In genomic region chr15:59322056-59322755, GRCh38 we compare ENCODE assay signal across 22 cellular contexts. TPM values are rescaled to one million over a fixed set of nuclear protein-coding genes. Genes with fewer than 3 reads are reported as not detected.
DNase-seq lines count a peak whose midpoint lies in the region; ATAC-seq and TF ChIP-seq lines count a peak whose summit lies in the region.
"Had no signal": no experiment of that assay in that cellular context is flagged by ENCODE, and none has a peak within 500 bp of the region (broad histone marks: within the 10 kb centered on the region; RNA-seq: fewer than 3 reads in every experiment).

No MANE protein-coding gene starts in this region.

- H3K4me1 ChIP-seq in KMS-11 (ENCODE audit: low read depth, poor library complexity, severe bottlenecking): peaks cover 20% of the 10 kb centered on the region
- H3K4me1 ChIP-seq in smooth muscle cell (ENCODE audit: low read depth): no peaks in the 10 kb centered on the region

- no peaks in the 10 kb centered on the region for H4K20me1 ChIP-seq in KMS-11 (ENCODE audit: insufficient read depth)
- H4K20me1 ChIP-seq in smooth muscle cell (ENCODE audit: low read depth): peaks cover 71% of the 10 kb centered on the region

- H3K4me3 Mint-ChIP-seq in activated naive CD8-positive, alpha-beta T cell treated with anti-CD3 and anti-CD28 coated beads, Interleukin-2, amount 10 ng/mL, durations not matched to agents 7 days and 5 days: peak overlapping the region; percentile 28
- H3K4me3 Mint-ChIP-seq in activated naive CD8-positive, alpha-beta T cell treated with anti-CD3 and anti-CD28 coated beads for 36 hours: no peak overlapping the region
- no peak overlapping the region for H3K4me3 Mint-ChIP-seq in activated naive CD8-positive, alpha-beta T cell treated with anti-CD3 and anti-CD28 coated beads, Interleukin-2, amount 50 U/mL, for 24 hours
- H3K4me3 Mint-ChIP-seq in immature natural killer cell: no peak overlapping the region

- H3K4me1 Mint-ChIP-seq in activated naive CD8-positive, alpha-beta T cell treated with anti-CD3 and anti-CD28 coated beads, Interleukin-2, amount 10 ng/mL, durations not matched to agents 7 days and 5 days: peaks cover 19% of the 10 kb centered on the region
- H3K4me1 Mint-ChIP-seq in activated naive CD8-positive, alpha-beta T cell treated with anti-CD3 and anti-CD28 coated beads for 36 hours: peaks cover 7% of the 10 kb centered on the region
- peaks cover 12% of the 10 kb centered on the region for H3K4me1 Mint-ChIP-seq in activated naive CD8-positive, alpha-beta T cell treated with anti-CD3 and anti-CD28 coated beads, Interleukin-2, amount 50 U/mL, for 24 hours
- peaks cover 28 to 47% of the 10 kb centered on the region in 2 donors for H3K4me1 Mint-ChIP-seq in immature natural killer cell

- H3K4me2 ChIP-seq in KMS-11 (peak overlapping the region; percentile 72), smooth muscle cell (no peak overlapping the region)

- H3K36me3 Mint-ChIP-seq in activated naive CD8-positive, alpha-beta T cell treated with anti-CD3 and anti-CD28 coated beads, Interleukin-2, amount 10 ng/mL, durations not matched to agents 7 days and 5 days: peaks cover 27% of the 10 kb centered on the region
- peaks cover 6% of the 10 kb centered on the region for H3K36me3 Mint-ChIP-seq in activated naive CD8-positive, alpha-beta T cell treated with anti-CD3 and anti-CD28 coated beads for 36 hours
- H3K36me3 Mint-ChIP-seq in activated naive CD8-positive, alpha-beta T cell treated with anti-CD3 and anti-CD28 coated beads, Interleukin-2, amount 50 U/mL, for 24 hours (ENCODE audit: low read depth): peaks cover 2% of the 10 kb centered on the region
- no peaks in the 10 kb centered on the region for H3K36me3 Mint-ChIP-seq in immature natural killer cell

- ATAC-seq in activated naive CD8-positive, alpha-beta T cell treated with anti-CD3 and anti-CD28 coated beads, Interleukin-2, amount 10 ng/mL, durations not matched to agents 7 days and 5 days (ENCODE audit: low read depth): peak; percentile 67
- ATAC-seq in activated naive CD8-positive, alpha-beta T cell treated with anti-CD3 and anti-CD28 coated beads, Interleukin-2, amount 50 U/mL, for 24 hours: no peak
- ATAC-seq in HG03108 (IDR thresholded peaks at IDR 0.05; ENCODE audit: unreplicated experiment): no peak

- H3K79me2 ChIP-seq in KMS-11 (ENCODE audit: insufficient read depth, low read depth) (no peaks in the 10 kb centered on the region), smooth muscle cell (ENCODE audit: low read depth) (peaks cover 52% of the 10 kb centered on the region)

- DNase-seq in activated naive CD8-positive, alpha-beta T cell treated with anti-CD3 and anti-CD28 coated beads, Interleukin-2, amount 10 ng/mL, durations not matched to agents 7 days and 5 days: no peak
- no peak for DNase-seq in activated naive CD8-positive, alpha-beta T cell treated with anti-CD3 and anti-CD28 coated beads for 36 hours
- no peak for DNase-seq in activated naive CD8-positive, alpha-beta T cell treated with anti-CD3 and anti-CD28 coated beads, Interleukin-2, amount 50 U/mL, for 24 hours
- DNase-seq in immature natural killer cell (no peak), NCI-H748 treated with DMSO at 0.1 percent for 48 hours (lab: John Stamatoyannopoulos, UW) (no peak), smooth muscle cell (lab: John Stamatoyannopoulos, UW; ENCODE audit: unreplicated experiment) (no peak)
- DNase-seq: anterior cingulate cortex; cerebellar nuclear complex; effector memory CD4-positive, alpha-beta T cell; head of caudate nucleus; KG1; midbrain; NCI-H1092; NCI-H2107; NCI-H82; retina; stimulated activated naive CD4-positive, alpha-beta T cell; SW 1271 had no signal

- no peaks in the 10 kb centered on the region for H3F3A ChIP-seq in smooth muscle cell (ENCODE audit: low read depth)

- peaks cover 11% of the 10 kb centered on the region for H3K9me3 Mint-ChIP-seq in activated naive CD8-positive, alpha-beta T cell treated with anti-CD3 and anti-CD28 coated beads, Interleukin-2, amount 10 ng/mL, durations not matched to agents 7 days and 5 days
- peaks cover 4% of the 10 kb centered on the region for H3K9me3 Mint-ChIP-seq in activated naive CD8-positive, alpha-beta T cell treated with anti-CD3 and anti-CD28 coated beads for 36 hours
- H3K9me3 Mint-ChIP-seq in activated naive CD8-positive, alpha-beta T cell treated with anti-CD3 and anti-CD28 coated beads, Interleukin-2, amount 50 U/mL, for 24 hours: peaks cover 11% of the 10 kb centered on the region
- H3K9me3 Mint-ChIP-seq in immature natural killer cell: peaks cover 0 to 4% (median 0%) of the 10 kb centered on the region in 6 donors

- no peak overlapping the region for H3K4me3 ChIP-seq in KMS-11 (IDR thresholded peaks at IDR 0.05; ENCODE audit: insufficient read depth, low read depth, low read length)
- H3K4me3 ChIP-seq in smooth muscle cell: no peak overlapping the region

- POLR2A ChIA-PET in activated naive CD8-positive, alpha-beta T cell treated with anti-CD3 and anti-CD28 coated beads, Interleukin-2, amount 10 ng/mL, durations not matched to agents 7 days and 5 days (lab: Charles Lee): no interaction called here

- H3K9ac ChIP-seq in KMS-11: no peak overlapping the region
- no peak overlapping the region for H3K9ac ChIP-seq in smooth muscle cell (ENCODE audit: low read depth)

- H3K9me3 ChIP-seq in smooth muscle cell (replicated peaks; ENCODE audit: low read depth): no peaks in the 10 kb centered on the region
- H3K9me3 ChIP-seq: upper lobe of left lung had no signal

- 98% methylated on average over 2 of the region's 2 CpGs for WGBS in smooth muscle cell (ENCODE audit: low lambda C conversion rate)

- peak overlapping the region; percentile 73 for H3K27ac Mint-ChIP-seq in activated naive CD8-positive, alpha-beta T cell treated with anti-CD3 and anti-CD28 coated beads, Interleukin-2, amount 10 ng/mL, durations not matched to agents 7 days and 5 days
- no peak overlapping the region for H3K27ac Mint-ChIP-seq in activated naive CD8-positive, alpha-beta T cell treated with anti-CD3 and anti-CD28 coated beads for 36 hours
- H3K27ac Mint-ChIP-seq in activated naive CD8-positive, alpha-beta T cell treated with anti-CD3 and anti-CD28 coated beads, Interleukin-2, amount 50 U/mL, for 24 hours: peak overlapping the region; percentile 35
- H3K27ac Mint-ChIP-seq in immature natural killer cell: peak overlapping the region in 2 of 6 donors; percentile 16 to 49

- peaks cover 13% of the 10 kb centered on the region for H3K27me3 Mint-ChIP-seq in activated naive CD8-positive, alpha-beta T cell treated with anti-CD3 and anti-CD28 coated beads, Interleukin-2, amount 10 ng/mL, durations not matched to agents 7 days and 5 days
- H3K27me3 Mint-ChIP-seq in activated naive CD8-positive, alpha-beta T cell treated with anti-CD3 and anti-CD28 coated beads for 36 hours: no peaks in the 10 kb centered on the region
- H3K27me3 Mint-ChIP-seq in activated naive CD8-positive, alpha-beta T cell treated with anti-CD3 and anti-CD28 coated beads, Interleukin-2, amount 50 U/mL, for 24 hours: no peaks in the 10 kb centered on the region
- H3K27me3 Mint-ChIP-seq in immature natural killer cell (ENCODE audit: low read depth in 3 of 3): peaks cover 1 to 7% (median 4%) of the 10 kb centered on the region in 3 donors

- H3K27ac ChIP-seq in KMS-11 (peak overlapping the region; percentile 41; the same call in 1 of the 2 replicates), smooth muscle cell (ENCODE audit: low read depth) (no peak overlapping the region)
- H3K27ac ChIP-seq: upper lobe of left lung, VCaP had no signal

- no peak for TF ChIP-seq CTCF in KMS-11 (conservative IDR thresholded peaks at IDR 0.05; ENCODE audit: low read depth, low read length)
- no peak for TF ChIP-seq CTCF in smooth muscle cell (IDR thresholded peaks at IDR 0.05; ENCODE audit: borderline replicate concordance, insufficient read depth, poor library complexity, severe bottlenecking)

- H2AFZ ChIP-seq in KMS-11 (ENCODE audit: low read depth): no peak overlapping the region
- no peak overlapping the region for H2AFZ ChIP-seq in smooth muscle cell (ENCODE audit: low read depth)

- H3K36me3 ChIP-seq in KMS-11 (ENCODE audit: insufficient read depth) (no peaks in the 10 kb centered on the region), smooth muscle cell (ENCODE audit: low read depth) (no peaks in the 10 kb centered on the region)
- H3K36me3 ChIP-seq: upper lobe of left lung had no signal

- H3K27me3 ChIP-seq in KMS-11 (ENCODE audit: insufficient read depth, low read depth): no peaks in the 10 kb centered on the region
- no peaks in the 10 kb centered on the region for H3K27me3 ChIP-seq in smooth muscle cell (ENCODE audit: low read depth)
- H3K27me3 ChIP-seq: upper lobe of left lung had no signal

RNA-seq across cellular contexts. Expression of gene MYO1E, which starts 50.5 kb away (rescaled TPM):
- 10 to 100 TPM; 73.9 to 79.1 TPM for total RNA-seq in activated naive CD8-positive, alpha-beta T cell treated with anti-CD3 and anti-CD28 coated beads, Interleukin-2, amount 10 ng/mL, durations not matched to agents 7 days and 5 days
- 10 to 100 TPM; 51.0 to 61.0 TPM for total RNA-seq in activated naive CD8-positive, alpha-beta T cell treated with anti-CD3 and anti-CD28 coated beads for 36 hours
- polyA plus RNA-seq in immature natural killer cell: 10 to 100 TPM in 1 of 3 donors, 1 to 10 TPM in 2; 4.7 to 15.4 (median 7.1) TPM
- total RNA-seq in smooth muscle cell: 50.0 and 68.6 TPM in 2 replicates
- 54.5 and 69.6 TPM in 2 replicates for polyA plus RNA-seq in smooth muscle cell
